In genomic region chr2:159946326-159946992, GRCh38 we compare ENCODE assay signal across 10 cellular contexts.
A peak's percentile ranks its signal among the peaks of the same experiment; 100 is the strongest.
DNase-seq lines count a peak whose midpoint lies in the region; ATAC-seq lines count a peak whose summit lies in the region.
"Had no signal": no experiment of that assay in that cellular context is flagged by ENCODE, and none has a peak within 500 bp of the region (broad histone marks: within the 10 kb centered on the region; RNA-seq: fewer than 3 reads in every experiment).

No MANE protein-coding gene starts in this region.

- H3K4me3 ChIP-seq in adipocyte (ENCODE audit: low read length), result peak overlapping the region; percentile 3

- peak; percentile 21 for DNase-seq in DMS153 (lab: John Stamatoyannopoulos, UW)
- DNase-seq in DMS153 treated with DMSO at 0.1 percent for 48 hours (lab: John Stamatoyannopoulos, UW; ENCODE audit: unreplicated experiment), result no peak
- peak; percentile 95 for DNase-seq in adipocyte (ENCODE audit: low read depth)
- DNase-seq in fibroblast of peridontal ligament (ENCODE audit: extremely low read depth), result peak; percentile 72
- DNase-seq in stromal cell of bone marrow (ENCODE audit: low read depth), result peak; percentile 72
- DNase-seq in kidney glomerular epithelial cell (lab: John Stamatoyannopoulos, UW), result no peak
- DNase-seq in GF-D8 (lab: John Stamatoyannopoulos, UW), result no peak
- DNase-seq: activated B cell treated with CpG ODN at 0.5 μM for 24 hours, NCI-H187 had no signal

- H3K4me1 ChIP-seq in adipocyte (ENCODE audit: control insufficient read depth, insufficient read depth, low read length), result peaks cover 25% of the 10 kb centered on the region

- no peak for ATAC-seq in HG03439 (IDR thresholded peaks at IDR 0.05; ENCODE audit: unreplicated experiment)

- H3K27me3 ChIP-seq in adipocyte (replicated peaks; ENCODE audit: control insufficient read depth, insufficient read depth, low read length), result no peaks in the 10 kb centered on the region

- H3K36me3 ChIP-seq in adipocyte (ENCODE audit: control insufficient read depth, insufficient read depth, low read length, severe bottlenecking), result peaks cover 5% of the 10 kb centered on the region

- H3K9me3 ChIP-seq in adipocyte (ENCODE audit: control insufficient read depth, low read length), result no peaks in the 10 kb centered on the region

- peak overlapping the region; percentile 55 for H3K9ac ChIP-seq in adipocyte (ENCODE audit: low read length)

Comparison
In these comparisons a context has a peak if more than half of its experiments do, and no peak if none do; other contexts are left out.
1. DNase-seq: peak in DMS153 (single experiment), adipocyte (single experiment), fibroblast of peridontal ligament (single experiment) and stromal cell of bone marrow (single experiment); none in DMS153 treated with DMSO at 0.1 percent for 48 hours (single experiment), kidney glomerular epithelial cell (single experiment) and GF-D8 (single experiment).